ENCODE assay signal across 8 cellular contexts in genomic region chr9:109440797-109441287, GRCh38. TPM values are rescaled to one million over a fixed set of nuclear protein-coding genes. Genes with fewer than 3 reads are reported as not detected.
DNase-seq lines count a peak whose midpoint lies in the region; ATAC-seq, FAIRE-seq and TF ChIP-seq lines count a peak whose summit lies in the region.

No MANE protein-coding gene starts in this region.

- CTCF ChIA-PET in AG04450 (lab: Charles Lee), result interaction anchor here (0.6 to 7.2 kb wide), 32 partner anchors 8 to 712 kb away, joined by 3 to 133 read pairs (median 5); no protein-coding TSS in a partner anchor

- no peaks in the 10 kb centered on the region for H3F3A ChIP-seq in SU-DHL-6 (ENCODE audit: insufficient read depth)

- H3K27me3 ChIP-seq in AG04450 (ENCODE audit: control insufficient read depth, insufficient read depth, low read length) (no peaks in the 10 kb centered on the region), SU-DHL-6 (ENCODE audit: low read length) (no peaks in the 10 kb centered on the region)

- H4K20me1 ChIP-seq in SU-DHL-6 (ENCODE audit: low read depth, low read length), result no peaks in the 10 kb centered on the region

- H3K4me3 ChIP-seq in AG04450 (ENCODE audit: low read depth, low read length) (no peak overlapping the region), SU-DHL-6 (ENCODE audit: insufficient read depth, low read length, poor library complexity, severe bottlenecking) (no peak overlapping the region)

- no peaks in the 10 kb centered on the region for H3K9me3 ChIP-seq in AG04450 (ENCODE audit: control insufficient read depth, insufficient read depth, low read length)
- no peaks in the 10 kb centered on the region for H3K9me3 ChIP-seq in SU-DHL-6 (ENCODE audit: insufficient read depth, low read length)

- FAIRE-seq in GM18507 (lab: Jason Lieb, UNC) (peak; percentile 93), islet of Langerhans (lab: Jason Lieb, UNC) (peak; percentile 96)

- POLR2A ChIA-PET in AG04450 (lab: Yijun Ruan, JAX), result no interaction called here

- H3K79me2 ChIP-seq in SU-DHL-6 (ENCODE audit: insufficient read depth, low read length), result no peaks in the 10 kb centered on the region

- H3K9me2 ChIP-seq in SU-DHL-6 (replicated peaks; ENCODE audit: insufficient read depth, low read length), result no peaks in the 10 kb centered on the region

- no peak overlapping the region for H3K9ac ChIP-seq in SU-DHL-6 (ENCODE audit: low read length)

- no peak overlapping the region for H3K4me2 ChIP-seq in SU-DHL-6 (ENCODE audit: low read depth, low read length, poor library complexity, severe bottlenecking)

- H3K27ac ChIP-seq in AG04450 (ENCODE audit: low read depth, low read length) (no peak overlapping the region), SU-DHL-6 (ENCODE audit: low read depth, low read length) (no peak overlapping the region)

- DNase-seq in AG04450 (ENCODE audit: low read depth, low spot score) (peak; percentile 70), GM18507 (ENCODE audit: extremely low spot score, insufficient read length, low read depth) (peak; percentile 65), NCI-H1105 treated with DMSO at 0.1 percent for 48 hours (lab: John Stamatoyannopoulos, UW) (peak; percentile 59), brain pericyte (ENCODE audit: low read depth, low spot score) (peak; percentile 43)
- DNase-seq in stimulated activated CD4-positive, alpha-beta T cell treated with anti-CD3 and anti-CD28 coated beads, Interleukin-2, amount 100 ng/mL, for 48 hours, result peak; percentile 34 to 45

- peak; percentile 84 for TF ChIP-seq CTCF in AG04450 (IDR thresholded peaks at IDR 0.05; ENCODE audit: low read depth, low read length)
- peak; percentile 71 for TF ChIP-seq CTCF in SU-DHL-6 (IDR thresholded peaks at IDR 0.05; ENCODE audit: insufficient read depth, low read length, poor library complexity, severe bottlenecking)

- peak; percentile 86 for ATAC-seq in HG02885 (IDR thresholded peaks at IDR 0.05; ENCODE audit: poor library complexity, unreplicated experiment)

- no peaks in the 10 kb centered on the region for H3K36me3 ChIP-seq in SU-DHL-6 (ENCODE audit: low read length)

- no peak overlapping the region for H2AFZ ChIP-seq in SU-DHL-6 (ENCODE audit: low read depth, low read length, severe bottlenecking)

RNA-seq across cellular contexts. Expression of gene PTPN3, which starts 57.3 kb away (rescaled TPM):
- polyA plus RNA-seq in AG04450 (2011; rRNA removed), result 1.4 and 1.7 TPM in 2 replicates
- polyA minus RNA-seq in AG04450 (2011; rRNA and poly(A)+ RNA removed), result 1.1 and 1.8 TPM in 2 replicates
